18 cellular contexts compared by ENCODE assay signal in genomic region chr3:116337229-116337628, GRCh38.
DNase-seq lines count a peak whose midpoint lies in the region; ATAC-seq and TF ChIP-seq lines count a peak whose summit lies in the region.
"Had no signal": no experiment of that assay in that cellular context is flagged by ENCODE, and none has a peak within 500 bp of the region (broad histone marks: within the 10 kb centered on the region; RNA-seq: fewer than 3 reads in every experiment).

No MANE protein-coding gene starts in this region.

- BruUV-seq in A673 (replicated peaks; lab: Mats Ljungman, UMichigan): no TSS peak

- POLR2A ChIA-PET in A673 (lab: Charles Lee; ENCODE audit: low non-redundant PET): no interaction called here
- POLR2A ChIA-PET in GM10248 (lab: Yijun Ruan, JAX): no interaction called here

- H3K27me3 ChIP-seq in A673 (replicated peaks; ENCODE audit: insufficient read depth, low read depth, low read length, poor library complexity) (no peaks in the 10 kb centered on the region), endodermal cell (ENCODE audit: control insufficient read depth, insufficient read depth, low read length, poor library complexity, severe bottlenecking) (no peaks in the 10 kb centered on the region)

- DNase-seq in A673 (ENCODE audit: low spot score): peak; percentile 10
- DNase-seq in GM10248 (ENCODE audit: extremely low spot score): no peak
- DNase-seq in OCI-M1 (lab: John Stamatoyannopoulos, UW): peak; percentile 49
- DNase-seq in endodermal cell: no peak
- DNase-seq in EL: no peak
- no peak for DNase-seq in endothelial cell (ENCODE audit: low spot score)
- DNase-seq in CD14-positive monocyte (ENCODE audit: low spot score): no peak
- DNase-seq: activated naive CD4-positive, alpha-beta T cell treated with Interleukin-2 at 50 U/mL for 16 hours; activated T-cell treated with anti-CD3 and anti-CD28 coated beads, Interleukin-2, amount 50 U/mL, for 48 hours; amniotic stem cell; CD4-positive, alpha-beta T cell; DMS53; NCI-H510A; Right ventricle myocardium superior; substantia nigra had no signal

- H3K27ac ChIP-seq in A673 (ENCODE audit: low read depth, low read length, poor library complexity, severe bottlenecking) (no peak overlapping the region), endodermal cell (ENCODE audit: low read depth, low read length) (no peak overlapping the region)
- H3K27ac ChIP-seq: parathyroid adenoma had no signal

- H3K9ac ChIP-seq in endodermal cell (ENCODE audit: extremely low read depth, low read length, poor library complexity, severe bottlenecking): no peak overlapping the region
- H3K9ac ChIP-seq: parathyroid adenoma had no signal

- H3K36me3 ChIP-seq in A673 (ENCODE audit: insufficient read depth, low read length, poor library complexity, severe bottlenecking) (no peaks in the 10 kb centered on the region), endodermal cell (ENCODE audit: control insufficient read depth, insufficient read depth, low read length) (no peaks in the 10 kb centered on the region)

- no peaks in the 10 kb centered on the region for H3K27me3 Mint-ChIP-seq in endodermal cell (ENCODE audit: insufficient read depth)
- H3K27me3 Mint-ChIP-seq in endothelial cell (ENCODE audit: unreplicated experiment): no peaks in the 10 kb centered on the region
- H3K27me3 Mint-ChIP-seq in CD14-positive monocyte (ENCODE audit: low read depth in 3 of 3): no peaks in the 10 kb centered on the region
- H3K27me3 Mint-ChIP-seq: CD4-positive, alpha-beta T cell; natural killer cell treated with Interleukin-12 subunit alpha and Interleukin-12 subunit beta and Interleukin-15 and Interleukin-18, amount 100 ng/mL, for 72 hours had no signal

- H3K9me3 ChIP-seq in A673 (ENCODE audit: low read depth, low read length, poor library complexity, severe bottlenecking) (peaks cover 7% of the 10 kb centered on the region), endodermal cell (ENCODE audit: control insufficient read depth, low read length) (no peaks in the 10 kb centered on the region)

- H3K4me3 ChIP-seq in A673 (ENCODE audit: low read depth, low read length, poor library complexity, severe bottlenecking) (no peak overlapping the region), endodermal cell (ENCODE audit: low read length) (no peak overlapping the region)

- CTCF ChIA-PET in A673 (lab: Charles Lee) (no interaction called here), GM10248 (lab: Yijun Ruan, JAX) (interaction anchor here (2.1 kb wide), 1 partner anchor 15 kb away, joined by 6 read pairs; no protein-coding TSS in a partner anchor)

- H3K4me1 Mint-ChIP-seq in endodermal cell (peaks cover 24% of the 10 kb centered on the region), endothelial cell (ENCODE audit: unreplicated experiment) (no peaks in the 10 kb centered on the region), CD14-positive monocyte (no peaks in the 10 kb centered on the region)

- H3K36me3 Mint-ChIP-seq in endodermal cell (ENCODE audit: low read depth) (no peaks in the 10 kb centered on the region), endothelial cell (ENCODE audit: low read depth, unreplicated experiment) (no peaks in the 10 kb centered on the region), CD14-positive monocyte (no peaks in the 10 kb centered on the region)
- H3K36me3 Mint-ChIP-seq: natural killer cell treated with Interleukin-12 subunit alpha and Interleukin-12 subunit beta and Interleukin-15 and Interleukin-18, amount 100 ng/mL, for 72 hours had no signal

- H3K27ac Mint-ChIP-seq in endodermal cell (no peak overlapping the region), endothelial cell (ENCODE audit: unreplicated experiment) (no peak overlapping the region), CD14-positive monocyte (no peak overlapping the region)
- H3K27ac Mint-ChIP-seq: CD4-positive, alpha-beta T cell; natural killer cell treated with Interleukin-12 subunit alpha and Interleukin-12 subunit beta and Interleukin-15 and Interleukin-18, amount 100 ng/mL, for 72 hours had no signal

- ATAC-seq in GM18870 (IDR thresholded peaks at IDR 0.05; ENCODE audit: unreplicated experiment): no peak
- ATAC-seq: natural killer cell treated with Interleukin-12 subunit alpha and Interleukin-12 subunit beta and Interleukin-15 and Interleukin-18, amount 100 ng/mL, for 72 hours had no signal

- TF ChIP-seq CTCF in A673 (conservative IDR thresholded peaks at IDR 0.05; ENCODE audit: low read depth, low read length): peak; percentile 54; the same call in 1 of the 2 replicates
- peak; percentile 3 for TF ChIP-seq CTCF in GM10248 (IDR thresholded peaks at IDR 0.05; ENCODE audit: control extremely low read depth, extremely low read depth, low read depth, missing control alignments)
- TF ChIP-seq CTCF in endodermal cell (conservative IDR thresholded peaks at IDR 0.05): peak; percentile 34
- no peak for TF ChIP-seq CTCF in endothelial cell (IDR thresholded peaks at IDR 0.05; ENCODE audit: unreplicated experiment)
- TF ChIP-seq CTCF in CD14-positive monocyte (IDR thresholded peaks at IDR 0.05): no peak

- H3K4me1 ChIP-seq in A673 (ENCODE audit: insufficient read depth, low read length, poor library complexity, severe bottlenecking) (peaks cover 26% of the 10 kb centered on the region), endodermal cell (ENCODE audit: control insufficient read depth, insufficient read depth, low read length) (peaks cover 10% of the 10 kb centered on the region)

- intact Hi-C loops in A673 (cut with micrococcal nuclease; ENCODE audit: unreplicated experiment): loop anchor here (5.0 kb wide), 1 partner anchor 195 kb away; no protein-coding TSS in a partner anchor
- intact Hi-C loops in CD14-positive monocyte (cut with micrococcal nuclease): no loop called here

- no peak overlapping the region for H3K4me3 Mint-ChIP-seq in endodermal cell
- H3K4me3 Mint-ChIP-seq in endothelial cell (ENCODE audit: unreplicated experiment): no peak overlapping the region
- H3K4me3 Mint-ChIP-seq in CD14-positive monocyte: no peak overlapping the region
- H3K4me3 Mint-ChIP-seq: CD4-positive, alpha-beta T cell; natural killer cell treated with Interleukin-12 subunit alpha and Interleukin-12 subunit beta and Interleukin-15 and Interleukin-18, amount 100 ng/mL, for 72 hours had no signal

- H3K9me3 Mint-ChIP-seq in endodermal cell (no peaks in the 10 kb centered on the region), endothelial cell (ENCODE audit: unreplicated experiment) (no peaks in the 10 kb centered on the region), CD14-positive monocyte (peaks cover 0 to 9% (median 4%) of the 10 kb centered on the region in 7 donors)

- WGBS in endodermal cell (ENCODE audit: insufficient coverage in 1 of 2, insufficient read length in 1 of 2), 2 experiments: 80 to 83% methylated on average over 1 of the region's 1 CpG

Comparison
In these comparisons a context has a peak if more than half of its experiments do, and no peak if none do; other contexts are left out.
1. DNase-seq: peak in A673 (single experiment) and OCI-M1 (single experiment); none in GM10248 (single experiment), endodermal cell (single experiment), EL (single experiment), endothelial cell (single experiment) and CD14-positive monocyte (single experiment).
2. CTCF ChIP-seq: peak in A673 (single experiment), GM10248 (single experiment) and endodermal cell (single experiment); none in endothelial cell (single experiment) and CD14-positive monocyte (single experiment).